13 cellular contexts compared by ENCODE assay signal in the genomic region with DNA sequence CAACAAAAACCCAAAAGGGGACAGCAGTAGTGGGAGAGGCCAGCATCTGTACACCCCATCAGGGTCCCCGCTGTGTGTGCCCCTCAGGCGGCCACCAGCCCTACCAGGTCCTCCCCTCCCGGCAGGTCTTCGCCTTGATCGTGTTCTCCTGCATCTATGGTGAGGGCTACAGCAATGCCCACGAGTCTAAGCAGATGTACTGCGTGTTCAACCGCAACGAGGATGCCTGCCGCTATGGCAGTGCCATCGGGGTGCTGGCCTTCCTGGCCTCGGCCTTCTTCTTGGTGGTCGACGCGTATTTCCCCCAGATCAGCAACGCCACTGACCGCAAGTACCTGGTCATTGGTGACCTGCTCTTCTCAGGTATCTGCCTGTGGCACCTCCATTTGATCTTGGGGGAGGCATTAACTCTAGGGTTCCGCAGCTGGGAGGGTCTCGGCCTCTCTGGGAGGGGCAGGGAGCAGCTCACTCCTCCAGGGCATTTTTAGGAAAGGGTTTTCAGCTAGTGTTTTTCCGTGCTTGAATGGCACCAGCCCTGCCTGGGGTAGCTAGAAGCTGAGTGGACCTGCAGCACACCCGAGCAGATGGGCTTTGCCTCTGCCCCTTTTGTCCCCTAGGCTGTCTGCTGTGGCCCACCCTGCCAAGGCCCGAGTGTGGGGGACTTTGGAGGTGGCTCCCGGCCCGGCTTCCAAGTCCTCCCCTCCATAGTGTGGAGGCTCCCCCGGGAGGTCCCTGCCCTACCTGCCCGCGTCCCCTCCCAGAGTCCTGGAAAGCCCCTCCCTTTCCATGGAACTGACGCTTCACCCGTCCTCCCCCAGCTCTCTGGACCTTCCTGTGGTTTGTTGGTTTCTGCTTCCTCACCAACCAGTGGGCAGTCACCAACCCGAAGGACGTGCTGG. TPM values are rescaled to one million over a fixed set of nuclear protein-coding genes. Genes with fewer than 3 reads are reported as not detected.
A peak's percentile ranks its signal among the peaks of the same experiment; 100 is the strongest.
DNase-seq lines count a peak whose midpoint lies in the region; ATAC-seq and TF ChIP-seq lines count a peak whose summit lies in the region.
"Had no signal": no experiment of that assay in that cellular context is flagged by ENCODE, and none has a peak within 500 bp of the region (broad histone marks: within the 10 kb centered on the region; RNA-seq: fewer than 3 reads in every experiment).

No MANE protein-coding gene starts in this region.

- H3K4me3 ChIP-seq in CD4-positive, CD25-positive, alpha-beta regulatory T cell (ENCODE audit: low read depth, low read length), result no peak overlapping the region
- H3K4me3 ChIP-seq: SK-N-MC had no signal

- peaks cover 53% of the 10 kb centered on the region for H3K4me1 ChIP-seq in CD4-positive, CD25-positive, alpha-beta regulatory T cell (ENCODE audit: control insufficient read depth, insufficient read depth, low read length, poor library complexity, severe bottlenecking)

- H3K27ac Mint-ChIP-seq in CD4-positive, CD25-positive, alpha-beta regulatory T cell, result peak overlapping the region; percentile 38 to 86 (median 78)
- H3K27ac Mint-ChIP-seq in activated T-helper 2 cell treated with anti-CD3 and anti-CD28 coated beads, Interferon-gamma antibody, Interleukin-2, Interleukin-4, amounts not matched to agents 10 μg/mL and 5 μg/mL and 100 μg/mL, durations not matched to agents 14 hours and 24 hours and 36 hours, result no peak overlapping the region
- peak overlapping the region in 1 of 3 experiments; percentile 34 for H3K27ac Mint-ChIP-seq in nephron

- peak overlapping the region; percentile 62 to 87 (median 80) for H3K4me3 Mint-ChIP-seq in CD4-positive, CD25-positive, alpha-beta regulatory T cell
- peak overlapping the region; percentile 58 for H3K4me3 Mint-ChIP-seq in activated T-helper 2 cell treated with anti-CD3 and anti-CD28 coated beads, Interferon-gamma antibody, Interleukin-2, Interleukin-4, amounts not matched to agents 10 μg/mL and 5 μg/mL and 100 μg/mL, durations not matched to agents 14 hours and 24 hours and 36 hours (ENCODE audit: low read depth)
- peak overlapping the region; percentile 64 to 85 (median 73) for H3K4me3 Mint-ChIP-seq in nephron

- H3K36me3 ChIP-seq in CD4-positive, CD25-positive, alpha-beta regulatory T cell (ENCODE audit: control insufficient read depth, insufficient read depth, low read length), result peaks cover 3% of the 10 kb centered on the region

- H3K27me3 Mint-ChIP-seq in CD4-positive, CD25-positive, alpha-beta regulatory T cell, result no peaks in the 10 kb centered on the region
- no peaks in the 10 kb centered on the region for H3K27me3 Mint-ChIP-seq in activated T-helper 2 cell treated with anti-CD3 and anti-CD28 coated beads, Interferon-gamma antibody, Interleukin-2, Interleukin-4, amounts not matched to agents 10 μg/mL and 5 μg/mL and 100 μg/mL, durations not matched to agents 14 hours and 24 hours and 36 hours (ENCODE audit: low read depth)
- H3K27me3 Mint-ChIP-seq in nephron (ENCODE audit: low read depth), result peaks cover 10% of the 10 kb centered on the region

- H3K36me3 Mint-ChIP-seq in CD4-positive, CD25-positive, alpha-beta regulatory T cell, result peaks cover 15% of the 10 kb centered on the region
- H3K36me3 Mint-ChIP-seq in activated T-helper 2 cell treated with anti-CD3 and anti-CD28 coated beads, Interferon-gamma antibody, Interleukin-2, Interleukin-4, amounts not matched to agents 10 μg/mL and 5 μg/mL and 100 μg/mL, durations not matched to agents 14 hours and 24 hours and 36 hours (ENCODE audit: low read depth), result peaks cover 36% of the 10 kb centered on the region
- H3K36me3 Mint-ChIP-seq in nephron (ENCODE audit: low read depth), result peaks cover 6% of the 10 kb centered on the region

- H3K9me3 Mint-ChIP-seq in CD4-positive, CD25-positive, alpha-beta regulatory T cell, result peaks cover 0 to 2% (median 0%) of the 10 kb centered on the region in 7 donors
- H3K9me3 Mint-ChIP-seq in activated T-helper 2 cell treated with anti-CD3 and anti-CD28 coated beads, Interferon-gamma antibody, Interleukin-2, Interleukin-4, amounts not matched to agents 10 μg/mL and 5 μg/mL and 100 μg/mL, durations not matched to agents 14 hours and 24 hours and 36 hours, result no peaks in the 10 kb centered on the region
- no peaks in the 10 kb centered on the region for H3K9me3 Mint-ChIP-seq in nephron

- peak; percentile 9 for TF ChIP-seq POLR2A in GM18526 (IDR thresholded peaks at IDR 0.05; ENCODE audit: extremely low read depth, insufficient read length)

- intact Hi-C loops in activated T-helper 2 cell treated with anti-CD3 and anti-CD28 coated beads, Interferon-gamma antibody, Interleukin-2, Interleukin-4, amounts not matched to agents 10 μg/mL and 5 μg/mL and 100 μg/mL, durations not matched to agents 14 hours and 24 hours and 36 hours (cut with micrococcal nuclease), result no loop called here

- no peak for ATAC-seq in CD4-positive, CD25-positive, alpha-beta regulatory T cell (ENCODE audit: low read depth in 2 of 2)
- ATAC-seq in GM18870 (IDR thresholded peaks at IDR 0.05; ENCODE audit: unreplicated experiment), result no peak
- no peak for ATAC-seq in HG02981 (IDR thresholded peaks at IDR 0.05; ENCODE audit: unreplicated experiment)

- no peak overlapping the region for H3K27ac ChIP-seq in CD4-positive, CD25-positive, alpha-beta regulatory T cell (ENCODE audit: insufficient read depth, low read length, poor library complexity, severe bottlenecking)
- H3K27ac ChIP-seq: SK-N-MC had no signal

- H3K4me1 Mint-ChIP-seq in CD4-positive, CD25-positive, alpha-beta regulatory T cell, result peaks cover 6 to 53% (median 25%) of the 10 kb centered on the region in 4 donors
- H3K4me1 Mint-ChIP-seq in activated T-helper 2 cell treated with anti-CD3 and anti-CD28 coated beads, Interferon-gamma antibody, Interleukin-2, Interleukin-4, amounts not matched to agents 10 μg/mL and 5 μg/mL and 100 μg/mL, durations not matched to agents 14 hours and 24 hours and 36 hours (ENCODE audit: low read depth), result peaks cover 30% of the 10 kb centered on the region
- H3K4me1 Mint-ChIP-seq in nephron, result peaks cover 35% of the 10 kb centered on the region

- no peaks in the 10 kb centered on the region for H3K9me3 ChIP-seq in CD4-positive, CD25-positive, alpha-beta regulatory T cell (ENCODE audit: control insufficient read depth in 2 of 2, low read length in 2 of 2)

- no peak for TF ChIP-seq CTCF in nephron (IDR thresholded peaks at IDR 0.05; ENCODE audit: unreplicated experiment in 3 of 3)

- no peaks in the 10 kb centered on the region for H3K27me3 ChIP-seq in CD4-positive, CD25-positive, alpha-beta regulatory T cell (ENCODE audit: control insufficient read depth, insufficient read depth, low read length)

- DNase-seq in CD4-positive, CD25-positive, alpha-beta regulatory T cell, result no peak
- DNase-seq in activated T-helper 2 cell treated with anti-CD3 and anti-CD28 coated beads, Interferon-gamma antibody, Interleukin-2, Interleukin-4, amounts not matched to agents 10 μg/mL and 5 μg/mL and 100 μg/mL, durations not matched to agents 14 hours and 24 hours and 36 hours (ENCODE audit: low spot score), result no peak
- DNase-seq in NCI-H2107 (lab: John Stamatoyannopoulos, UW), result no peak
- no peak for DNase-seq in cerebellar nuclear complex (lab: John Stamatoyannopoulos, UW)
- DNase-seq: DMS153; NCI-H2227 treated with DMSO at 0.1 percent for 48 hours; stimulated activated CD4-positive, alpha-beta T cell treated with anti-CD3 and anti-CD28 coated beads, Interleukin-4, amount 100 ng/mL, for 24 hours had no signal

RNA-seq across cellular contexts. Expression of gene SYNGR2, which starts 2.6 kb away (rescaled TPM):
- total RNA-seq in CD4-positive, CD25-positive, alpha-beta regulatory T cell, result 58.5 TPM
- 100 to 1,000 TPM; 156 to 180 (median 170) TPM for polyA plus RNA-seq in CD4-positive, CD25-positive, alpha-beta regulatory T cell
- total RNA-seq in activated T-helper 2 cell treated with anti-CD3 and anti-CD28 coated beads, Interferon-gamma antibody, Interleukin-2, Interleukin-4, amounts not matched to agents 10 μg/mL and 5 μg/mL and 100 μg/mL, durations not matched to agents 14 hours and 24 hours and 36 hours, result 92.5 and 92.9 TPM in 2 replicates

RNA-seq across cellular contexts. Expression of gene TK1, which starts 15.9 kb away (rescaled TPM):
- 3.2 TPM for total RNA-seq in CD4-positive, CD25-positive, alpha-beta regulatory T cell
- 10 to 100 TPM; 12.4 to 33.8 (median 15.0) TPM for polyA plus RNA-seq in CD4-positive, CD25-positive, alpha-beta regulatory T cell
- 64.6 and 65.9 TPM in 2 replicates for total RNA-seq in activated T-helper 2 cell treated with anti-CD3 and anti-CD28 coated beads, Interferon-gamma antibody, Interleukin-2, Interleukin-4, amounts not matched to agents 10 μg/mL and 5 μg/mL and 100 μg/mL, durations not matched to agents 14 hours and 24 hours and 36 hours

RNA-seq across cellular contexts. Expression of gene AFMID, which starts 16.2 kb away (rescaled TPM):
- 3.5 TPM for total RNA-seq in CD4-positive, CD25-positive, alpha-beta regulatory T cell
- 1 to 10 TPM; 1.8 to 5.5 (median 2.6) TPM for polyA plus RNA-seq in CD4-positive, CD25-positive, alpha-beta regulatory T cell
- 27.8 TPM in 2 replicates for total RNA-seq in activated T-helper 2 cell treated with anti-CD3 and anti-CD28 coated beads, Interferon-gamma antibody, Interleukin-2, Interleukin-4, amounts not matched to agents 10 μg/mL and 5 μg/mL and 100 μg/mL, durations not matched to agents 14 hours and 24 hours and 36 hours

RNA-seq across cellular contexts. Expression of gene C17orf99, which starts 24.8 kb away (rescaled TPM):
- not detected for total RNA-seq in CD4-positive, CD25-positive, alpha-beta regulatory T cell
- polyA plus RNA-seq in CD4-positive, CD25-positive, alpha-beta regulatory T cell, result not detected
- not detected in 2 replicates for total RNA-seq in activated T-helper 2 cell treated with anti-CD3 and anti-CD28 coated beads, Interferon-gamma antibody, Interleukin-2, Interleukin-4, amounts not matched to agents 10 μg/mL and 5 μg/mL and 100 μg/mL, durations not matched to agents 14 hours and 24 hours and 36 hours
- polyA plus RNA-seq: urinary bladder had no signal

RNA-seq across cellular contexts. Expression of gene TMC8, which starts 40.4 kb away (rescaled TPM):
- total RNA-seq in CD4-positive, CD25-positive, alpha-beta regulatory T cell, result 454 TPM
- polyA plus RNA-seq in CD4-positive, CD25-positive, alpha-beta regulatory T cell, result 10 to 100 TPM; 61.8 to 82.0 (median 74.8) TPM
- total RNA-seq in activated T-helper 2 cell treated with anti-CD3 and anti-CD28 coated beads, Interferon-gamma antibody, Interleukin-2, Interleukin-4, amounts not matched to agents 10 μg/mL and 5 μg/mL and 100 μg/mL, durations not matched to agents 14 hours and 24 hours and 36 hours, result 196 and 208 TPM in 2 replicates

Comparison
In these comparisons a context has a peak if more than half of its experiments do, and no peak if none do; other contexts are left out.
1. RNA of gene TK1, which starts 15.9 kb away (total RNA-seq): 64.6 to 65.9 TPM in activated T-helper 2 cell treated with anti-CD3 and anti-CD28 coated beads, Interferon-gamma antibody, Interleukin-2, Interleukin-4, amounts not matched to agents 10 μg/mL and 5 μg/mL and 100 μg/mL, durations not matched to agents 14 hours and 24 hours and 36 hours; 3.2 TPM in CD4-positive, CD25-positive, alpha-beta regulatory T cell (single experiment); every median in the first group is over 10 times any median in the second.
2. Peak in every context shown above with its lines, with median percentiles within 50 percentile points of each other: H3K4me3 Mint-ChIP-seq.